18 cellular contexts compared by ENCODE assay signal in the genomic region with DNA sequence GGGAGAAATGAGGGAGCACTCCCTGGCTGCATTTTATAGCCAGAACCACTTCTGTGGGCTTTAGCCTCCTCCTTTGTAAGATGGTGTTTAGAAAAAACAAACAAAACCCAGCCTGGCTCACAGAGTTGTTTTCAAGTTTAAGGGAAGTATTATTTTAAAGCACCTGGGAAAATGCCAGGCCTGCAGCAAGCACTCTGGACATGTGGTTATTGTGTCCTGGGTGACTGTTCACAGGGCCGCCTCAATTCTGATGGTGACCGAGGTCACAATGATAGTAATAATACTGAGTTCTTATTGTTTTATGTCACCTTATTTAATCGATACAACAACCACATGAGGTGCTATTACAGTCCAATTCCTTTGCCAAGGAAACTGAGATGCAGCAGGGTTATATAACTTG. TPM values are rescaled to one million over a fixed set of nuclear protein-coding genes. Genes with fewer than 3 reads are reported as not detected.
DNase-seq lines count a peak whose midpoint lies in the region; ATAC-seq and TF ChIP-seq lines count a peak whose summit lies in the region.
"Had no signal": no experiment of that assay in that cellular context is flagged by ENCODE, and none has a peak within 500 bp of the region (broad histone marks: within the 10 kb centered on the region; RNA-seq: fewer than 3 reads in every experiment).

No MANE protein-coding gene starts in this region.

- peaks cover 8% of the 10 kb centered on the region for H3K4me1 Mint-ChIP-seq in type B pancreatic cell (ENCODE audit: unreplicated experiment)

- no peaks in the 10 kb centered on the region for H3K27me3 Mint-ChIP-seq in type B pancreatic cell

- no peaks in the 10 kb centered on the region for H3K9me3 Mint-ChIP-seq in type B pancreatic cell
- H3K9me3 Mint-ChIP-seq: CD4-positive, alpha-beta T cell; IgD-negative memory B cell had no signal

- ATAC-seq in mucosa of descending colon = peak; percentile 20
- ATAC-seq: A549, HepG2 had no signal

- H3K36me3 Mint-ChIP-seq in type B pancreatic cell = no peaks in the 10 kb centered on the region
- H3K36me3 Mint-ChIP-seq: IgD-negative memory B cell had no signal

- intact Hi-C loops in mucosa of descending colon (cut with DNase I, micrococcal nuclease) = no loop called here

- H3K36me3 ChIP-seq in mucosa of descending colon (ENCODE audit: low read depth) = no peaks in the 10 kb centered on the region
- H3K36me3 ChIP-seq: HAP-1 had no signal

- peak; percentile 15 for DNase-seq in inferior parietal cortex (ENCODE audit: extremely low spot score)
- peak in 1 of 3 donors; percentile 51 for DNase-seq in mucosa of descending colon
- DNase-seq in type B pancreatic cell (ENCODE audit: extremely low spot score, unreplicated experiment) = no peak
- no peak for DNase-seq in NCI-H2196 treated with DMSO at 0.1 percent for 48 hours (lab: John Stamatoyannopoulos, UW; ENCODE audit: unreplicated experiment)
- no peak for DNase-seq in COLO829 (ENCODE audit: low spot score)
- no peak for DNase-seq in GM10266 (ENCODE audit: extremely low spot score)
- DNase-seq: AML-193; CD4-positive, alpha-beta T cell; DMS153; DMS79; GDM1; GM23248 had no signal

- no peak overlapping the region for H3K4me3 Mint-ChIP-seq in type B pancreatic cell
- H3K4me3 Mint-ChIP-seq: CD4-positive, alpha-beta T cell; IgD-negative memory B cell had no signal

- H3K4me1 ChIP-seq in mucosa of descending colon (ENCODE audit: low read depth) = peaks cover 3% of the 10 kb centered on the region

- TF ChIP-seq CTCF in mucosa of descending colon (IDR thresholded peaks at IDR 0.05) = no peak
- no peak for TF ChIP-seq CTCF in type B pancreatic cell (conservative IDR thresholded peaks at IDR 0.05)
- no peak for TF ChIP-seq CTCF in GM10266 (IDR thresholded peaks at IDR 0.05; ENCODE audit: control insufficient read depth, insufficient read depth, low read depth, missing control alignments)

- H3K9me3 ChIP-seq in mucosa of descending colon = no peaks in the 10 kb centered on the region
- H3K9me3 ChIP-seq: A549, HAP-1 had no signal

- H3K27ac Mint-ChIP-seq in type B pancreatic cell = peak overlapping the region; percentile 32
- H3K27ac Mint-ChIP-seq: CD4-positive, alpha-beta T cell; IgD-negative memory B cell had no signal

- no peak overlapping the region for H3K4me3 ChIP-seq in mucosa of descending colon
- H3K4me3 ChIP-seq: A549, GM23248, HAP-1 had no signal

RNA-seq across cellular contexts. Expression of a gene that starts 14.6 kb away (rescaled TPM):
- total RNA-seq in mucosa of descending colon (under 1 TPM in 1 of 3 donors, not detected in 2; 0.20 TPM), type B pancreatic cell (ENCODE audit: low replicate concordance) (0.59 and 0.65 TPM in 2 replicates)
- total RNA-seq: CD4-positive, alpha-beta T cell; Daoy; GM23248; H4 had no signal

RNA-seq across cellular contexts. Expression of a gene that starts 20.7 kb away (rescaled TPM):
- total RNA-seq in mucosa of descending colon (not detected), type B pancreatic cell (ENCODE audit: low replicate concordance) (not detected in 2 replicates)
- total RNA-seq: CD4-positive, alpha-beta T cell; Daoy; GM23248; H4; HepG2 had no signal
